ENCODE assay signal across 14 cellular contexts in the genomic region with DNA sequence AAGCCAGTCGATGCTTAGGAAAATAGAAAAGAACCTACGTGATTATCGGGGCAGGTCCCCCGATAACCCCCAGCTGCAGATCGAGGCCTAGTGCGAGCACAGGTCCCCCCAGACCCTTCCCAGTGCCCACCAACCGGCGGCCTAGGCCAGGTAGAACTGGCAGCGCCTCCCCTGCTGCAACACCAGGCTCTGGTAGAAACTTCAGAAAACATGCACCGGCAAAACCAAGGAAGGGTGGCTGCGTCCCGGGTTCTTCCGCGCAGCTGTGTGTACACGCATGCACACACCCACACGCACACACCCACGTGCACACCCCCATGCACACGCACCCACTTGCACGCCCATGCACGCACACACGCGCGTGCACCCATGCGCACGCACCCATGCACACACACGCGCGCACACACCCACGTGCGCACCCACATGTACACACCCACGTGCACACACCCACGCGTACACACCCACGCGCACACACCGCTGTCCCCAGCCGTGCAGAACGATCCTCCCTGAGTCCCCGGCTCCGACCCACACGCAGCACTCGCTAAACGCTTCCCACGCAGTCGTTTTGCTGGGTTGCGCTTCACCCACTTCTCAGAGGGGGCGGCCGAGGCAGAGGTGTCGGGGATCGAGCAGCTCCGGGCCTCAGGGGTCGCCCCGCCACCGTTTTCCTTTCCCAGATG. TPM values are rescaled to one million over a fixed set of nuclear protein-coding genes. Genes with fewer than 3 reads are reported as not detected.
DNase-seq lines count a peak whose midpoint lies in the region; ATAC-seq and TF ChIP-seq lines count a peak whose summit lies in the region.
"Had no signal": no experiment of that assay in that cellular context is flagged by ENCODE, and none has a peak within 500 bp of the region (broad histone marks: within the 10 kb centered on the region; RNA-seq: fewer than 3 reads in every experiment).

No MANE protein-coding gene starts in this region.

- H3K9me3 Mint-ChIP-seq in activated CD8-positive, alpha-beta T cell treated with anti-CD3 and anti-CD28 coated beads, Interleukin-2, amount 10 ng/mL, durations not matched to agents 7 days and 5 days (ENCODE audit: insufficient read depth), result peaks cover 11% of the 10 kb centered on the region

- peaks cover 6% of the 10 kb centered on the region for H3K4me1 Mint-ChIP-seq in activated CD8-positive, alpha-beta T cell treated with anti-CD3 and anti-CD28 coated beads, Interleukin-2, amount 10 ng/mL, durations not matched to agents 7 days and 5 days (ENCODE audit: low read depth)

- no peak overlapping the region for H3K27ac Mint-ChIP-seq in activated CD8-positive, alpha-beta T cell treated with anti-CD3 and anti-CD28 coated beads, Interleukin-2, amount 10 ng/mL, durations not matched to agents 7 days and 5 days
- H3K27ac Mint-ChIP-seq: nephron progenitor cell had no signal

- peak overlapping the region; percentile 95 for H3K9ac ChIP-seq in HUES6 (ENCODE audit: low read length)

- peaks cover 13% of the 10 kb centered on the region for H3K36me3 Mint-ChIP-seq in activated CD8-positive, alpha-beta T cell treated with anti-CD3 and anti-CD28 coated beads, Interleukin-2, amount 10 ng/mL, durations not matched to agents 7 days and 5 days (ENCODE audit: low read depth)

- peaks cover 66% of the 10 kb centered on the region for H3K27me3 ChIP-seq in HUES6 (ENCODE audit: control insufficient read depth, insufficient read depth, low read length)

- H3K4me3 Mint-ChIP-seq in activated CD8-positive, alpha-beta T cell treated with anti-CD3 and anti-CD28 coated beads, Interleukin-2, amount 10 ng/mL, durations not matched to agents 7 days and 5 days, result no peak overlapping the region
- H3K4me3 Mint-ChIP-seq: nephron progenitor cell had no signal

- in situ Hi-C loops in G401 (cut with HindIII; ENCODE audit: low sequenced_read_pairs), result no loop called here

- no peak for TF ChIP-seq CTCF in coronary artery (IDR thresholded peaks at IDR 0.05)
- TF ChIP-seq CTCF in omental fat pad (IDR thresholded peaks at IDR 0.05), result no peak

- POLR2A ChIA-PET in activated CD8-positive, alpha-beta T cell treated with anti-CD3 and anti-CD28 coated beads, Interleukin-2, amount 10 ng/mL, durations not matched to agents 7 days and 5 days (lab: Charles Lee), result no interaction called here

- H3K27me3 Mint-ChIP-seq in activated CD8-positive, alpha-beta T cell treated with anti-CD3 and anti-CD28 coated beads, Interleukin-2, amount 10 ng/mL, durations not matched to agents 7 days and 5 days (ENCODE audit: low read depth), result peaks cover 72% of the 10 kb centered on the region

- H3K27ac ChIP-seq in HUES6 (ENCODE audit: low read depth, low read length) (peak overlapping the region; percentile 44; the same call in 1 of the 2 replicates), coronary artery (no peak overlapping the region)
- H3K27ac ChIP-seq: adrenal gland, SJSA1 had no signal

- H3K36me3 ChIP-seq in HUES6 (ENCODE audit: control insufficient read depth, insufficient read depth, low read length), result no peaks in the 10 kb centered on the region
- H3K36me3 ChIP-seq: adrenal gland, SJSA1 had no signal

- DNase-seq in coronary artery (ENCODE audit: low spot score) (peak; percentile 46), omental fat pad (ENCODE audit: low spot score) (peak; percentile 9), G401 (ENCODE audit: low spot score) (no peak)
- DNase-seq in stimulated activated CD4-positive, alpha-beta T cell treated with anti-CD3 and anti-CD28 coated beads, Interleukin-4, amount 100 ng/mL, for 24 hours, result no peak
- DNase-seq in activated CD8-positive, alpha-beta T cell treated with anti-CD3 and anti-CD28 coated beads, Interleukin-2, amount 10 ng/mL, durations not matched to agents 7 days and 5 days, result no peak
- DNase-seq: C1 segment of cervical spinal cord, DMS79, nephron progenitor cell had no signal

- H3K9me3 ChIP-seq in HUES6 (ENCODE audit: control insufficient read depth, insufficient read depth, low read depth, low read length), result no peaks in the 10 kb centered on the region
- H3K9me3 ChIP-seq: adrenal gland, SJSA1 had no signal

- no peak for ATAC-seq in omental fat pad (ENCODE audit: low FRiP score)
- ATAC-seq in activated CD8-positive, alpha-beta T cell treated with anti-CD3 and anti-CD28 coated beads, Interleukin-2, amount 10 ng/mL, durations not matched to agents 7 days and 5 days, result no peak
- ATAC-seq: esophagus mucosa had no signal

- CTCF ChIA-PET in activated CD8-positive, alpha-beta T cell treated with anti-CD3 and anti-CD28 coated beads, Interleukin-2, amount 10 ng/mL, durations not matched to agents 7 days and 5 days (lab: Charles Lee), result no interaction called here

- peak overlapping the region; percentile 64 for H3K4me3 ChIP-seq in HUES6 (ENCODE audit: low read depth, low read length)
- H3K4me3 ChIP-seq in coronary artery, result no peak overlapping the region
- H3K4me3 ChIP-seq: adrenal gland, SJSA1 had no signal

- peaks cover 76% of the 10 kb centered on the region for H3K4me1 ChIP-seq in HUES6 (ENCODE audit: control insufficient read depth, insufficient read depth, low read length)
- H3K4me1 ChIP-seq: adrenal gland, SJSA1 had no signal

RNA-seq across cellular contexts. Expression of gene TSPEAR, which starts 5.2 kb away (rescaled TPM):
- total RNA-seq in omental fat pad, result under 1 TPM in 1 of 4 donors, not detected in 3; 0.19 TPM
- total RNA-seq in G401 (2014; rRNA removed; shearing (Covaris generic)), result not detected in 2 replicates
- not detected for total RNA-seq in activated CD8-positive, alpha-beta T cell treated with anti-CD3 and anti-CD28 coated beads, Interleukin-2, amount 10 ng/mL, durations not matched to agents 7 days and 5 days
- total RNA-seq: adrenal gland, HT1080, SJSA1, subcutaneous adipose tissue had no signal

RNA-seq across cellular contexts. Expression of gene KRTAP10-12, which starts 9.2 kb away (rescaled TPM):
- total RNA-seq in omental fat pad, result not detected
- total RNA-seq in G401 (2014; rRNA removed; shearing (Covaris generic)), result not detected in 2 replicates
- not detected for total RNA-seq in activated CD8-positive, alpha-beta T cell treated with anti-CD3 and anti-CD28 coated beads, Interleukin-2, amount 10 ng/mL, durations not matched to agents 7 days and 5 days
- total RNA-seq: adrenal gland, esophagus mucosa, HT1080, SJSA1, subcutaneous adipose tissue had no signal

RNA-seq across cellular contexts. Expression of gene KRTAP12-1, which starts 24.2 kb away (rescaled TPM):
- not detected for total RNA-seq in omental fat pad
- not detected in 2 replicates for total RNA-seq in G401 (2014; rRNA removed; shearing (Covaris generic))
- not detected for total RNA-seq in activated CD8-positive, alpha-beta T cell treated with anti-CD3 and anti-CD28 coated beads, Interleukin-2, amount 10 ng/mL, durations not matched to agents 7 days and 5 days
- total RNA-seq: adrenal gland, esophagus mucosa, HT1080, SJSA1, subcutaneous adipose tissue had no signal

RNA-seq across cellular contexts. Expression of gene KRTAP12-2, which starts 39.4 kb away (rescaled TPM):
- total RNA-seq in omental fat pad, result not detected
- not detected in 2 replicates for total RNA-seq in G401 (2014; rRNA removed; shearing (Covaris generic))
- total RNA-seq in activated CD8-positive, alpha-beta T cell treated with anti-CD3 and anti-CD28 coated beads, Interleukin-2, amount 10 ng/mL, durations not matched to agents 7 days and 5 days, result not detected
- total RNA-seq: adrenal gland, esophagus mucosa, HT1080, SJSA1, subcutaneous adipose tissue had no signal

RNA-seq across cellular contexts. Expression of gene KRTAP12-3, which starts 48.4 kb away (rescaled TPM):
- not detected for total RNA-seq in omental fat pad
- total RNA-seq in G401 (2014; rRNA removed; shearing (Covaris generic)), result not detected in 2 replicates
- total RNA-seq in activated CD8-positive, alpha-beta T cell treated with anti-CD3 and anti-CD28 coated beads, Interleukin-2, amount 10 ng/mL, durations not matched to agents 7 days and 5 days, result not detected
- total RNA-seq: adrenal gland, esophagus mucosa, HT1080, SJSA1, subcutaneous adipose tissue had no signal

Comparison
In these comparisons a context has a peak if more than half of its experiments do, and no peak if none do; other contexts are left out.
1. DNase-seq: peak in coronary artery (single experiment) and omental fat pad (single experiment); none in stimulated activated CD4-positive, alpha-beta T cell treated with anti-CD3 and anti-CD28 coated beads, Interleukin-4, amount 100 ng/mL, for 24 hours (single experiment), G401 (single experiment) and activated CD8-positive, alpha-beta T cell treated with anti-CD3 and anti-CD28 coated beads, Interleukin-2, amount 10 ng/mL, durations not matched to agents 7 days and 5 days (single experiment).